ENCODE assay signal across 33 cellular contexts in genomic region chr2:11562011-11562410, GRCh38. TPM values are rescaled to one million over a fixed set of nuclear protein-coding genes. Genes with fewer than 3 reads are reported as not detected.
DNase-seq lines count a peak whose midpoint lies in the region; TF ChIP-seq lines count a peak whose summit lies in the region.
"Had no signal": no experiment of that assay in that cellular context is flagged by ENCODE, and none has a peak within 500 bp of the region (broad histone marks: within the 10 kb centered on the region; RNA-seq: fewer than 3 reads in every experiment).

No MANE protein-coding gene starts in this region.

- H3K27me3 ChIP-seq in endodermal cell (ENCODE audit: control insufficient read depth, insufficient read depth, low read length, poor library complexity, severe bottlenecking) (no peaks in the 10 kb centered on the region), spleen (replicated peaks in 1 of 7) (peaks cover 0 to 11% (median 0%) of the 10 kb centered on the region in 7 donors)
- H3K27me3 ChIP-seq: gastrocnemius medialis, pancreas, vagina had no signal

- H3K27ac Mint-ChIP-seq in endodermal cell, result no peak overlapping the region
- H3K27ac Mint-ChIP-seq: activated CD4-positive, alpha-beta T cell treated with anti-CD3 and anti-CD28 coated beads, Interleukin-2, amount 10 ng/mL, durations not matched to agents 7 days and 5 days; activated naive CD8-positive, alpha-beta T cell treated with anti-CD3 and anti-CD28 coated beads, Interleukin-2, amount 50 U/mL, for 24 hours; CD4-positive, alpha-beta T cell; dendritic cell treated with granulocyte-macrophage colony-stimulating factor and Interleukin-4, amounts not matched to agents 40 ng/mL and 50 ng/mL, for 4 days; stimulated activated naive CD8-positive, alpha-beta T cell treated with anti-CD3 and anti-CD28 coated beads, Interleukin-15, Interleukin-2, amounts not matched to agents 100 ng/mL and 50 ng/mL, for 24 hours had no signal

- H3K36me3 ChIP-seq in endodermal cell (ENCODE audit: control insufficient read depth, insufficient read depth, low read length) (peaks cover 78% of the 10 kb centered on the region), spleen (no peaks in the 10 kb centered on the region)
- H3K36me3 ChIP-seq: gastrocnemius medialis, pancreas, SJCRH30, tibial artery, vagina, WERI-Rb-1 had no signal

- no peaks in the 10 kb centered on the region for H3K27me3 Mint-ChIP-seq in endodermal cell (ENCODE audit: insufficient read depth)

- WGBS in endodermal cell (ENCODE audit: insufficient coverage in 1 of 2, insufficient read length in 1 of 2), 2 experiments, result 90 to 95% methylated on average over 9 to 10 of the region's 10 CpGs
- 91 to 95% (median 94%) methylated on average over 10 of the region's 10 CpGs for WGBS in spleen, 5 donors

- no peak for TF ChIP-seq POLR2A in spleen (IDR thresholded peaks at IDR 0.05)

- H3K27ac ChIP-seq in endodermal cell (ENCODE audit: low read depth, low read length) (no peak overlapping the region), spleen (no peak overlapping the region)
- H3K27ac ChIP-seq: gastrocnemius medialis, KMS-11, pancreas, SJCRH30, tibial artery, vagina, WERI-Rb-1 had no signal

- H3K9ac ChIP-seq in endodermal cell (ENCODE audit: extremely low read depth, low read length, poor library complexity, severe bottlenecking), result no peak overlapping the region
- H3K9ac ChIP-seq: KMS-11 had no signal

- DNase-seq in activated effector memory CD4-positive, alpha-beta T cell treated with anti-CD3 and anti-CD28 coated beads, Interleukin-2, amount 50 U/mL, for 16 hours, result peak; percentile 19
- DNase-seq in activated effector memory CD4-positive, alpha-beta T cell treated with Interleukin-2 at 50 U/mL for 16 hours, result no peak
- DNase-seq in OCI-M1 (lab: John Stamatoyannopoulos, UW), result peak; percentile 7
- DNase-seq in fibroblast of villous mesenchyme (ENCODE audit: low read depth), result peak; percentile 15
- peak; percentile 14 for DNase-seq in posterior vena cava (ENCODE audit: low spot score)
- no peak for DNase-seq in endodermal cell
- no peak for DNase-seq in dedifferentiated amniotic fluid mesenchymal stem cell (ENCODE audit: extremely low spot score)
- no peak for DNase-seq in spleen
- DNase-seq: activated CD4-positive, alpha-beta T cell treated with anti-CD3 and anti-CD28 coated beads, Interleukin-2, amount 10 ng/mL, durations not matched to agents 7 days and 5 days; activated naive CD8-positive, alpha-beta T cell treated with anti-CD3 and anti-CD28 coated beads, Interleukin-2, amount 50 U/mL, for 24 hours; activated T-cell treated with anti-CD3 and anti-CD28 coated beads, Interleukin-2, amount 50 U/mL, for 1 hour; CD4-positive, alpha-beta T cell; gastrocnemius medialis; left colon; NCI-H1417; NCI-H2029; NCI-H526 treated with DMSO at 0.1 percent for 48 hours; nephron progenitor cell; NK-92 treated with Interleukin-12 subunit alpha and Interleukin-12 subunit beta, amount 100 ng/mL, for 24 hours; retina; SJCRH30; small intestine; stimulated activated CD4-positive, alpha-beta T cell treated with anti-CD3 and anti-CD28 coated beads, Interleukin-1b, Interleukin-23, amount 100 ng/mL, for 48 hours; SW 1271 had no signal

- TF ChIP-seq CTCF in fibroblast of villous mesenchyme (IDR thresholded peaks at IDR 0.05; ENCODE audit: insufficient read depth, low read depth, low read length), result no peak
- TF ChIP-seq CTCF in endodermal cell (conservative IDR thresholded peaks at IDR 0.05), result no peak
- no peak for TF ChIP-seq CTCF in spleen (IDR thresholded peaks at IDR 0.05 in 8 of 11, conservative IDR thresholded peaks at IDR 0.05 in 3 of 11)

- intact Hi-C loops in posterior vena cava (cut with DNase I), result no loop called here
- intact Hi-C loops in spleen (cut with DNase I; ENCODE audit: low total_unique reads), result no loop called here

- H3K9me3 ChIP-seq in endodermal cell (ENCODE audit: control insufficient read depth, low read length) (no peaks in the 10 kb centered on the region), spleen (no peaks in the 10 kb centered on the region)
- H3K9me3 ChIP-seq: gastrocnemius medialis, pancreas, SJCRH30, tibial artery, vagina had no signal

- H3K4me1 ChIP-seq in endodermal cell (ENCODE audit: control insufficient read depth, insufficient read depth, low read length) (peaks cover 24% of the 10 kb centered on the region), spleen (no peaks in the 10 kb centered on the region)
- H3K4me1 ChIP-seq: pancreas, tibial artery had no signal

- H3K4me1 Mint-ChIP-seq in endodermal cell, result peaks cover 32% of the 10 kb centered on the region
- H3K4me1 Mint-ChIP-seq: activated CD4-positive, alpha-beta T cell treated with anti-CD3 and anti-CD28 coated beads, Interleukin-2, amount 10 ng/mL, durations not matched to agents 7 days and 5 days; activated naive CD8-positive, alpha-beta T cell treated with anti-CD3 and anti-CD28 coated beads, Interleukin-2, amount 50 U/mL, for 24 hours; central memory CD8-positive, alpha-beta T cell had no signal

- no peak overlapping the region for H3K4me3 Mint-ChIP-seq in endodermal cell
- H3K4me3 Mint-ChIP-seq: activated CD4-positive, alpha-beta T cell treated with anti-CD3 and anti-CD28 coated beads, Interleukin-2, amount 10 ng/mL, durations not matched to agents 7 days and 5 days; activated naive CD8-positive, alpha-beta T cell treated with anti-CD3 and anti-CD28 coated beads, Interleukin-2, amount 50 U/mL, for 24 hours; CD4-positive, alpha-beta T cell; central memory CD8-positive, alpha-beta T cell; dendritic cell treated with granulocyte-macrophage colony-stimulating factor and Interleukin-4, amounts not matched to agents 40 ng/mL and 50 ng/mL, for 4 days; nephron progenitor cell; stimulated activated naive CD8-positive, alpha-beta T cell treated with anti-CD3 and anti-CD28 coated beads, Interleukin-15, Interleukin-2, amounts not matched to agents 100 ng/mL and 50 ng/mL, for 24 hours had no signal

- H3K4me3 ChIP-seq in fibroblast of villous mesenchyme (ENCODE audit: low read depth, low read length) (no peak overlapping the region), endodermal cell (ENCODE audit: low read length) (no peak overlapping the region), spleen (no peak overlapping the region)
- H3K4me3 ChIP-seq: gastrocnemius medialis, GM12878, pancreas, SJCRH30, tibial artery, vagina had no signal

- no peaks in the 10 kb centered on the region for H3K9me3 Mint-ChIP-seq in endodermal cell
- H3K9me3 Mint-ChIP-seq: activated CD4-positive, alpha-beta T cell treated with anti-CD3 and anti-CD28 coated beads, Interleukin-2, amount 10 ng/mL, durations not matched to agents 7 days and 5 days; activated naive CD8-positive, alpha-beta T cell treated with anti-CD3 and anti-CD28 coated beads, Interleukin-2, amount 50 U/mL, for 24 hours; CD4-positive, alpha-beta T cell; central memory CD8-positive, alpha-beta T cell; dendritic cell treated with granulocyte-macrophage colony-stimulating factor and Interleukin-4, amounts not matched to agents 40 ng/mL and 50 ng/mL, for 4 days; nephron progenitor cell; stimulated activated naive CD8-positive, alpha-beta T cell treated with anti-CD3 and anti-CD28 coated beads, Interleukin-15, Interleukin-2, amounts not matched to agents 100 ng/mL and 50 ng/mL, for 24 hours had no signal

- peaks cover 51% of the 10 kb centered on the region for H3K36me3 Mint-ChIP-seq in endodermal cell (ENCODE audit: low read depth)

RNA-seq across cellular contexts. Expression of gene GREB1, which starts 28.2 kb away (rescaled TPM):
- total RNA-seq in fibroblast of villous mesenchyme (under 0.01 TPM in 2 replicates), posterior vena cava (10 to 100 TPM in 1 of 2 donors, 1 to 10 TPM in 1; 7.4 to 15.4 TPM), endodermal cell (100 to 1,000 TPM in 1 of 2 donors, 10 to 100 TPM in 1; 86.4 to 106 TPM), spleen (1 to 10 TPM in 1 of 7 donors, under 1 TPM in 6; 0.35 to 1.6 (median 0.68) TPM)
- polyA plus RNA-seq in endodermal cell (2013, experiment 1 of 2), result 37.0 TPM
- polyA plus RNA-seq in endodermal cell (2013, experiment 2 of 2), result 37.3 TPM
- polyA plus RNA-seq in spleen, result under 1 TPM in 2 of 3 donors, not detected in 1; 0.06 to 0.09 TPM

Comparison
In these comparisons a context has a peak if more than half of its experiments do, and no peak if none do; other contexts are left out.
1. DNase-seq: peak in activated effector memory CD4-positive, alpha-beta T cell treated with anti-CD3 and anti-CD28 coated beads, Interleukin-2, amount 50 U/mL, for 16 hours (single experiment), OCI-M1 (single experiment), fibroblast of villous mesenchyme (single experiment) and posterior vena cava (single experiment); none in activated effector memory CD4-positive, alpha-beta T cell treated with Interleukin-2 at 50 U/mL for 16 hours (single experiment), endodermal cell (single experiment), dedifferentiated amniotic fluid mesenchymal stem cell (single experiment) and spleen (single experiment).
2. RNA of gene GREB1, which starts 28.2 kb away (total RNA-seq): 86.4 to 106 TPM in endodermal cell; 7.4 to 15.4 TPM in posterior vena cava, 0.35 to 1.6 TPM in spleen and under 0.01 TPM in fibroblast of villous mesenchyme; every median in the first group is over 4 times any median in the second.